28 cellular contexts compared by ENCODE assay signal in genomic region chr12:66287275-66287674, GRCh38. TPM values are rescaled to one million over a fixed set of nuclear protein-coding genes. Genes with fewer than 3 reads are reported as not detected.
A peak's percentile ranks its signal among the peaks of the same experiment; 100 is the strongest.
DNase-seq lines count a peak whose midpoint lies in the region; ATAC-seq and TF ChIP-seq lines count a peak whose summit lies in the region.
"Had no signal": no experiment of that assay in that cellular context is flagged by ENCODE, and none has a peak within 500 bp of the region (broad histone marks: within the 10 kb centered on the region; RNA-seq: fewer than 3 reads in every experiment).

No MANE protein-coding gene starts in this region.

- no peak overlapping the region for H3K14ac ChIP-seq in IMR-90 (replicated peaks; ENCODE audit: low read depth, low read length)

- no peak overlapping the region for H2BK5ac ChIP-seq in IMR-90 (ENCODE audit: low read depth, low read length, poor library complexity, severe bottlenecking)

- TF ChIP-seq RAD21 in IMR-90 (IDR thresholded peaks at IDR 0.05; ENCODE audit: low read length) = no peak

- no peak overlapping the region for H2AK9ac ChIP-seq in IMR-90 (replicated peaks; ENCODE audit: low read depth, low read length, poor library complexity)

- no peak overlapping the region for H3K18ac ChIP-seq in IMR-90 (ENCODE audit: low read depth, low read length)

- H3K4me2 ChIP-seq in IMR-90 (ENCODE audit: low read depth, low read length) = no peak overlapping the region
- H3K4me2 ChIP-seq: smooth muscle cell had no signal

- 71% methylated on average over 1 of the region's 3 CpGs; no CpG with 5 or more reads in 1 of the 2 experiments for WGBS in IMR-90 (ENCODE audit: extremely low coverage in 2 of 2, insufficient read length in 1 of 2), 2 experiments

- H3K9me1 ChIP-seq in IMR-90 (ENCODE audit: insufficient read depth, low read length) = no peaks in the 10 kb centered on the region

- no peak overlapping the region for H3K4ac ChIP-seq in IMR-90 (ENCODE audit: low read depth, low read length)

- no peak overlapping the region for H2AFZ ChIP-seq in IMR-90 (replicated peaks; ENCODE audit: low read length, poor library complexity)
- H2AFZ ChIP-seq: GM23248 had no signal

- no peak overlapping the region for H2BK20ac ChIP-seq in IMR-90 (ENCODE audit: low read depth, low read length)

- no peak overlapping the region for H2BK120ac ChIP-seq in IMR-90 (ENCODE audit: low read depth, low read length)

- H3K56ac ChIP-seq in IMR-90 (ENCODE audit: extremely low read depth, insufficient read depth, low read length) = no peak overlapping the region

- H3K79me1 ChIP-seq in IMR-90 (ENCODE audit: low read depth in 1 of 2, low read length in 2 of 2) = no peaks in the 10 kb centered on the region

- intact Hi-C loops in activated naive CD4-positive, alpha-beta T cell treated with anti-CD3 and anti-CD28 coated beads for 36 hours (cut with micrococcal nuclease) = no loop called here
- intact Hi-C loops in IMR-90 (cut with micrococcal nuclease) = no loop called here
- intact Hi-C loops in activated T-helper 2 cell treated with anti-CD3 and anti-CD28 coated beads, Interferon-gamma antibody, Interleukin-2, Interleukin-4, amounts not matched to agents 10 μg/mL and 5 μg/mL and 100 μg/mL, durations not matched to agents 14 hours and 24 hours and 36 hours (cut with micrococcal nuclease) = no loop called here
- intact Hi-C loops in uterus (cut with DNase I; ENCODE audit: low total_unique reads) = no loop called here

- no peak overlapping the region for H3K9ac ChIP-seq in IMR-90 (ENCODE audit: low read depth, low read length)
- H3K9ac ChIP-seq: GM23248 had no signal

- H3K27ac ChIP-seq in IMR-90 (ENCODE audit: insufficient read depth, low read length) (no peak overlapping the region), uterus (no peak overlapping the region)
- H3K27ac ChIP-seq: ascending aorta, C4-2B, gastroesophageal sphincter, GM23248, RWPE1, suprapubic skin had no signal

- no peak overlapping the region for H4K91ac ChIP-seq in IMR-90 (ENCODE audit: insufficient read depth, low read depth, low read length)

- POLR2A ChIA-PET in IMR-90 (lab: Charles Lee; ENCODE audit: unreplicated experiment) = no interaction called here
- POLR2A ChIA-PET in naive thymus-derived CD8-positive, alpha-beta T cell (lab: Charles Lee) = interaction anchor here (0.7 to 3.1 kb wide), 2 partner anchors 13 to 16 kb away, joined by 4 to 19 read pairs; partner anchors contain the start of gene HELB

- no peak overlapping the region for H3K4me3 Mint-ChIP-seq in activated naive CD4-positive, alpha-beta T cell treated with anti-CD3 and anti-CD28 coated beads for 36 hours
- H3K4me3 Mint-ChIP-seq in activated T-helper 2 cell treated with anti-CD3 and anti-CD28 coated beads, Interferon-gamma antibody, Interleukin-2, Interleukin-4, amounts not matched to agents 10 μg/mL and 5 μg/mL and 100 μg/mL, durations not matched to agents 14 hours and 24 hours and 36 hours (ENCODE audit: low read depth) = peak overlapping the region; percentile 23
- H3K4me3 Mint-ChIP-seq in naive thymus-derived CD8-positive, alpha-beta T cell = peak overlapping the region in 9 of 10 donors; percentile 38 to 81 (median 75)
- H3K4me3 Mint-ChIP-seq: dendritic cell treated with granulocyte-macrophage colony-stimulating factor and Interleukin-4, amounts not matched to agents 40 ng/mL and 50 ng/mL, for 4 days; HFFc6; mesothelial cell of epicardium; nephron had no signal

- no peak overlapping the region for H3K4me3 ChIP-seq in IMR-90 (ENCODE audit: insufficient read depth, low read depth, low read length)
- H3K4me3 ChIP-seq in uterus = no peak overlapping the region
- H3K4me3 ChIP-seq: ascending aorta, gastroesophageal sphincter, GM23248, smooth muscle cell, suprapubic skin had no signal

- H3K9me3 Mint-ChIP-seq in activated naive CD4-positive, alpha-beta T cell treated with anti-CD3 and anti-CD28 coated beads for 36 hours = no peaks in the 10 kb centered on the region
- H3K9me3 Mint-ChIP-seq in activated T-helper 2 cell treated with anti-CD3 and anti-CD28 coated beads, Interferon-gamma antibody, Interleukin-2, Interleukin-4, amounts not matched to agents 10 μg/mL and 5 μg/mL and 100 μg/mL, durations not matched to agents 14 hours and 24 hours and 36 hours = peaks cover 6% of the 10 kb centered on the region
- peaks cover 0 to 4% (median 0%) of the 10 kb centered on the region in 9 donors for H3K9me3 Mint-ChIP-seq in naive thymus-derived CD8-positive, alpha-beta T cell
- H3K9me3 Mint-ChIP-seq: dendritic cell treated with granulocyte-macrophage colony-stimulating factor and Interleukin-4, amounts not matched to agents 40 ng/mL and 50 ng/mL, for 4 days; HFFc6; nephron had no signal

- DNase-seq in activated naive CD4-positive, alpha-beta T cell treated with anti-CD3 and anti-CD28 coated beads for 36 hours = no peak
- DNase-seq in activated naive CD4-positive, alpha-beta T cell treated with Interleukin-2 at 50 U/mL for 16 hours = no peak
- no peak for DNase-seq in IMR-90
- DNase-seq in activated T-helper 2 cell treated with anti-CD3 and anti-CD28 coated beads, Interferon-gamma antibody, Interleukin-2, Interleukin-4, amounts not matched to agents 10 μg/mL and 5 μg/mL and 100 μg/mL, durations not matched to agents 14 hours and 24 hours and 36 hours (ENCODE audit: low spot score) = no peak
- no peak for DNase-seq in naive thymus-derived CD8-positive, alpha-beta T cell
- no peak for DNase-seq in uterus
- no peak for DNase-seq in NCI-H1417 (lab: John Stamatoyannopoulos, UW)
- DNase-seq: activated gamma-delta T cell, caudate nucleus, GF-D8, GM23248, HFFc6, islet precursor cell, left ventricle myocardium superior, MM.1S, NCI-H1436, NCI-H446, NCI-H82, retina had no signal

- no peak overlapping the region for H2AK5ac ChIP-seq in IMR-90 (ENCODE audit: low read depth, low read length)

- H3K36me3 ChIP-seq in IMR-90 (ENCODE audit: control insufficient read depth, insufficient read depth, low read length) = no peaks in the 10 kb centered on the region
- no peaks in the 10 kb centered on the region for H3K36me3 ChIP-seq in uterus
- H3K36me3 ChIP-seq: ascending aorta, gastroesophageal sphincter, suprapubic skin had no signal

- H3K9me3 ChIP-seq in IMR-90 (ENCODE audit: control insufficient read depth, insufficient read depth, low read length) (no peaks in the 10 kb centered on the region), uterus (no peaks in the 10 kb centered on the region)
- H3K9me3 ChIP-seq: ascending aorta, gastroesophageal sphincter, suprapubic skin had no signal

- H3K4me1 ChIP-seq in IMR-90 (ENCODE audit: control insufficient read depth, insufficient read depth, low read length) = no peaks in the 10 kb centered on the region
- no peaks in the 10 kb centered on the region for H3K4me1 ChIP-seq in uterus
- H3K4me1 ChIP-seq: ascending aorta, gastroesophageal sphincter, suprapubic skin had no signal

- no peaks in the 10 kb centered on the region for H4K20me1 ChIP-seq in IMR-90 (ENCODE audit: insufficient read depth, low read length)

- TF ChIP-seq POLR2A in IMR-90 (IDR thresholded peaks at IDR 0.05; ENCODE audit: low read depth, low read length) (no peak), uterus (IDR thresholded peaks at IDR 0.05) (no peak)

- TF ChIP-seq CTCF in IMR-90 (conservative IDR thresholded peaks at IDR 0.05; ENCODE audit: low read depth, low read length) = no peak
- no peak for TF ChIP-seq CTCF in uterus (IDR thresholded peaks at IDR 0.05)

- no peak overlapping the region for H3K23ac ChIP-seq in IMR-90 (ENCODE audit: low read depth, low read length)

- CTCF ChIA-PET in activated naive CD4-positive, alpha-beta T cell treated with anti-CD3 and anti-CD28 coated beads for 36 hours (lab: Charles Lee) = no interaction called here
- CTCF ChIA-PET in IMR-90 (lab: Yijun Ruan, JAX) = no interaction called here

- no peak overlapping the region for H2BK15ac ChIP-seq in IMR-90 (ENCODE audit: low read depth, low read length)

- no peak for ATAC-seq in IMR-90 (ENCODE audit: low read depth)
- ATAC-seq in naive thymus-derived CD8-positive, alpha-beta T cell = no peak
- ATAC-seq: gastroesophageal sphincter, left ventricle myocardium superior had no signal

- in situ Hi-C loops in IMR-90 (cut with MboI; ENCODE audit: low sequenced_read_pairs) = no loop called here

- H4K8ac ChIP-seq in IMR-90 (ENCODE audit: low read depth in 2 of 2, low read length in 2 of 2) = no peak overlapping the region

- H3K27ac Mint-ChIP-seq in activated naive CD4-positive, alpha-beta T cell treated with anti-CD3 and anti-CD28 coated beads for 36 hours = peak overlapping the region; percentile 74
- H3K27ac Mint-ChIP-seq in activated T-helper 2 cell treated with anti-CD3 and anti-CD28 coated beads, Interferon-gamma antibody, Interleukin-2, Interleukin-4, amounts not matched to agents 10 μg/mL and 5 μg/mL and 100 μg/mL, durations not matched to agents 14 hours and 24 hours and 36 hours = peak overlapping the region; percentile 21
- H3K27ac Mint-ChIP-seq in naive thymus-derived CD8-positive, alpha-beta T cell = peak overlapping the region; percentile 30 to 89 (median 84)
- H3K27ac Mint-ChIP-seq: dendritic cell treated with granulocyte-macrophage colony-stimulating factor and Interleukin-4, amounts not matched to agents 40 ng/mL and 50 ng/mL, for 4 days; HFFc6; mesothelial cell of epicardium; nephron had no signal

- H3K36me3 Mint-ChIP-seq in activated naive CD4-positive, alpha-beta T cell treated with anti-CD3 and anti-CD28 coated beads for 36 hours (ENCODE audit: low read depth) = peaks cover 3% of the 10 kb centered on the region
- peaks cover 15% of the 10 kb centered on the region for H3K36me3 Mint-ChIP-seq in activated T-helper 2 cell treated with anti-CD3 and anti-CD28 coated beads, Interferon-gamma antibody, Interleukin-2, Interleukin-4, amounts not matched to agents 10 μg/mL and 5 μg/mL and 100 μg/mL, durations not matched to agents 14 hours and 24 hours and 36 hours (ENCODE audit: low read depth)
- no peaks in the 10 kb centered on the region for H3K36me3 Mint-ChIP-seq in naive thymus-derived CD8-positive, alpha-beta T cell
- H3K36me3 Mint-ChIP-seq: mesothelial cell of epicardium had no signal

- H4K5ac ChIP-seq in IMR-90 (ENCODE audit: low read depth, low read length) = no peak overlapping the region

- no TSS peak for BruUV-seq in IMR-90 (replicated peaks; lab: Mats Ljungman, UMichigan)

- H3K27me3 ChIP-seq in IMR-90 (ENCODE audit: control insufficient read depth, insufficient read depth, low read length) (peaks cover 11% of the 10 kb centered on the region), uterus (no peaks in the 10 kb centered on the region)
- H3K27me3 ChIP-seq: ascending aorta, gastroesophageal sphincter, suprapubic skin had no signal

- no peaks in the 10 kb centered on the region for H3K27me3 Mint-ChIP-seq in activated naive CD4-positive, alpha-beta T cell treated with anti-CD3 and anti-CD28 coated beads for 36 hours (ENCODE audit: low read depth)
- no peaks in the 10 kb centered on the region for H3K27me3 Mint-ChIP-seq in activated T-helper 2 cell treated with anti-CD3 and anti-CD28 coated beads, Interferon-gamma antibody, Interleukin-2, Interleukin-4, amounts not matched to agents 10 μg/mL and 5 μg/mL and 100 μg/mL, durations not matched to agents 14 hours and 24 hours and 36 hours (ENCODE audit: low read depth)
- H3K27me3 Mint-ChIP-seq in naive thymus-derived CD8-positive, alpha-beta T cell = no peaks in the 10 kb centered on the region
- H3K27me3 Mint-ChIP-seq: dendritic cell treated with granulocyte-macrophage colony-stimulating factor and Interleukin-4, amounts not matched to agents 40 ng/mL and 50 ng/mL, for 4 days had no signal

- dilution Hi-C loops in IMR-90 (cut with HindIII; ENCODE audit: low sequenced_read_pairs, unreplicated experiment) = no loop called here

- peaks cover 76% of the 10 kb centered on the region for H3K4me1 Mint-ChIP-seq in activated naive CD4-positive, alpha-beta T cell treated with anti-CD3 and anti-CD28 coated beads for 36 hours (ENCODE audit: low read depth)
- peaks cover 58% of the 10 kb centered on the region for H3K4me1 Mint-ChIP-seq in activated T-helper 2 cell treated with anti-CD3 and anti-CD28 coated beads, Interferon-gamma antibody, Interleukin-2, Interleukin-4, amounts not matched to agents 10 μg/mL and 5 μg/mL and 100 μg/mL, durations not matched to agents 14 hours and 24 hours and 36 hours (ENCODE audit: low read depth)
- peaks cover 41 to 88% (median 79%) of the 10 kb centered on the region in 4 donors for H3K4me1 Mint-ChIP-seq in naive thymus-derived CD8-positive, alpha-beta T cell
- H3K4me1 Mint-ChIP-seq: nephron had no signal

RNA-seq across cellular contexts. Expression of gene HELB, which starts 15.0 kb away (rescaled TPM):
- total RNA-seq in activated naive CD4-positive, alpha-beta T cell treated with anti-CD3 and anti-CD28 coated beads for 36 hours = 10 to 100 TPM; 23.0 to 23.7 TPM
- total RNA-seq in IMR-90 (2012; rRNA removed) = 2.9 and 3.6 TPM in 2 replicates
- 0.49 and 0.72 TPM in 2 replicates for polyA plus RNA-seq in IMR-90 (2012; rRNA removed)
- polyA plus RNA-seq in IMR-90 (2012; cell fraction: cytosol; rRNA removed) = 0.16 and 0.22 TPM in 2 replicates
- polyA plus RNA-seq in IMR-90 (2012; cell fraction: nucleus; rRNA removed; ENCODE audit: low replicate concordance) = 0.39 and 2.5 TPM in 2 replicates
- total RNA-seq in activated T-helper 2 cell treated with anti-CD3 and anti-CD28 coated beads, Interferon-gamma antibody, Interleukin-2, Interleukin-4, amounts not matched to agents 10 μg/mL and 5 μg/mL and 100 μg/mL, durations not matched to agents 14 hours and 24 hours and 36 hours = 17.1 and 18.2 TPM in 2 replicates
- total RNA-seq in naive thymus-derived CD8-positive, alpha-beta T cell = 10 to 100 TPM; 30.4 to 32.0 TPM
- 10 to 100 TPM; 22.0 to 28.7 (median 27.6) TPM for polyA plus RNA-seq in naive thymus-derived CD8-positive, alpha-beta T cell
- 10 to 100 TPM in 1 of 4 donors, 1 to 10 TPM in 2, under 1 TPM in 1; 0.77 to 12.4 (median 6.1) TPM for total RNA-seq in uterus

Comparison
In these comparisons a context has a peak if more than half of its experiments do, and no peak if none do; other contexts are left out.
1. H3K27ac Mint-ChIP-seq: peak in every context shown above with its lines; median percentile 84 in naive thymus-derived CD8-positive, alpha-beta T cell; 74 in activated naive CD4-positive, alpha-beta T cell treated with anti-CD3 and anti-CD28 coated beads for 36 hours; 21 in activated T-helper 2 cell treated with anti-CD3 and anti-CD28 coated beads, Interferon-gamma antibody, Interleukin-2, Interleukin-4, amounts not matched to agents 10 μg/mL and 5 μg/mL and 100 μg/mL, durations not matched to agents 14 hours and 24 hours and 36 hours.